1 cellular context compared by ENCODE assay signal in genomic region chr6:157756708-157757429, GRCh38.
TF ChIP-seq lines count a peak whose summit lies in the region.

No MANE protein-coding gene starts in this region.

TF ChIP-seq in HepG2, 621 proteins besides CTCF, POLR2A, EP300 and RAD21 (continued from another document):
- TF ChIP-seq ZNF124 (CRISPR knock-in tag; IDR thresholded peaks at IDR 0.05) (0 out of 2 replicates have a peak, but pooled peaks have one; percentile 78), RXRB (CRISPR knock-in tag; IDR thresholded peaks at IDR 0.05; ENCODE audit: borderline replicate concordance) (peak; percentile 81; the same call in 1 of the 2 replicates), SPEN (CRISPR knock-in tag; IDR thresholded peaks at IDR 0.05; ENCODE audit: low read depth) (no peak), FOXA3 (CRISPR knock-in tag; IDR thresholded peaks at IDR 0.05) (peak; percentile 56; the same call in 1 of the 2 replicates), ZFP36 (IDR thresholded peaks at IDR 0.05; ENCODE audit: borderline replicate concordance, low read depth, low read length, partially characterized antibody) (peak; percentile 29), PRDM4 (CRISPR knock-in tag; IDR thresholded peaks at IDR 0.05; ENCODE audit: borderline replicate concordance) (no peak; the same call in 1 of the 2 replicates), NR2F6 (IDR thresholded peaks at IDR 0.05) (no peak), NR2F6 (CRISPR knock-in tag; IDR thresholded peaks at IDR 0.05) (peak; percentile 62; the same call in 1 of the 2 replicates), THRA (CRISPR knock-in tag; IDR thresholded peaks at IDR 0.05; ENCODE audit: borderline replicate concordance) (peak; percentile 69), RARA (CRISPR knock-in tag; IDR thresholded peaks at IDR 0.05) (no peak), SP1 (IDR thresholded peaks at IDR 0.05) (no peak), SP1 (CRISPR knock-in tag; IDR thresholded peaks at IDR 0.05) (0 out of 2 replicates have a peak, but pooled peaks have one; percentile 35), DMTF1 (CRISPR knock-in tag; IDR thresholded peaks at IDR 0.05) (no peak), ZNF230 (CRISPR knock-in tag; IDR thresholded peaks at IDR 0.05) (peak; percentile 75; the same call in 1 of the 2 replicates), ZNF614 (CRISPR knock-in tag; IDR thresholded peaks at IDR 0.05; ENCODE audit: borderline replicate concordance) (peak; percentile 64; the same call in 1 of the 2 replicates), TCF7L2 (IDR thresholded peaks at IDR 0.05; ENCODE audit: low read depth, low read length) (no peak), AGO2 (optimal IDR thresholded peaks at IDR 0.05; ENCODE audit: low read depth, low read length) (no peak), ZNF260 (CRISPR knock-in tag; IDR thresholded peaks at IDR 0.05; ENCODE audit: borderline replicate concordance, low read depth) (no peak), IKZF5 (CRISPR knock-in tag; IDR thresholded peaks at IDR 0.05) (peak; percentile 71; the same call in 1 of the 2 replicates), RAD51 (IDR thresholded peaks at IDR 0.05; ENCODE audit: borderline replicate concordance) (no peak), FOSL2 (CRISPR knock-in tag; IDR thresholded peaks at IDR 0.05) (peak; percentile 72)
- TF ChIP-seq, protein P1, sequence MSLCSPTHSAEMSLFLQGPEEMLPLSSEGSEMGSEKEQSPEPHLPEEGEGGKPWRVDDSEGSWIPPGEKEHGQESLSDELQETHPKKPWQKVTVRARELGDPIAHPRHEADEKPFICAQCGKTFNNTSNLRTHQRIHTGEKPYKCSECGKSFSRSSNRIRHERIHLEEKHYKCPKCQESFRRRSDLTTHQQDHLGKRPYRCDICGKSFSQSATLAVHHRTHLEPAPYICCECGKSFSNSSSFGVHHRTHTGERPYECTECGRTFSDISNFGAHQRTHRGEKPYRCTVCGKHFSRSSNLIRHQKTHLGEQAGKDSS (CRISPR knock-in tag; IDR thresholded peaks at IDR 0.05; ENCODE audit: borderline replicate concordance, low read depth), result peak; percentile 34; the same call in 1 of the 2 replicates
